15 cellular contexts compared by ENCODE assay signal in the genomic region with DNA sequence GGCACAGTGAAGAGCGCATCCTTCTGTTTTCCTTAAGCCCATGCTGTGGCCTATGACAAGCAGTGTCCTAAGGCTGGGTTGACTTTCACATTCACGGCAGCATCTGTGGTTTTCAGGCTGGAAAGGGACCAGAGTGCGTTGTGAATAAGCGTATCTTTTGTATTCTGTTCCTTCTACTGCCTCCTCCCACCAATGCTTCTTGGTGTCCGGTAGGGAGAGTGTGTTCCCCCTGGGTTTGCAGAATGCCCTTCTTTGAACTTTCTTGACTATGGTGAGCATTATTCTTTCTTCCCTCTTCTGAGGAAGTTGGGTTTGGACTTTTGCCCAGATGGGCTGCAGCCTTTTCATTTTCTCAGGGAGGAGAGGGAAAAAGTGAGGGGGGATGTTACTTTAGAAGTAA.
DNase-seq lines count a peak whose midpoint lies in the region; ATAC-seq and TF ChIP-seq lines count a peak whose summit lies in the region.
"Had no signal": no experiment of that assay in that cellular context is flagged by ENCODE, and none has a peak within 500 bp of the region (broad histone marks: within the 10 kb centered on the region; RNA-seq: fewer than 3 reads in every experiment).

No MANE protein-coding gene starts in this region.

- H3K4me3 ChIP-seq in tibial nerve = no peak overlapping the region
- H3K4me3 ChIP-seq: HAP-1, smooth muscle cell had no signal

- DNase-seq in Right ventricle myocardium inferior (ENCODE audit: missing footprints) (no peak), cardiac septum (ENCODE audit: low spot score) (no peak), astrocyte of the hippocampus (ENCODE audit: low read depth, low spot score) (peak; percentile 87), inferior parietal cortex (ENCODE audit: extremely low spot score) (peak; percentile 4), tibial nerve (ENCODE audit: low spot score in 2 of 2) (peak; percentile 41 to 45), NCI-H774 (lab: John Stamatoyannopoulos, UW) (no peak), AG08396 (ENCODE audit: low spot score) (no peak)
- DNase-seq: activated CD4-positive, alpha-beta T cell treated with anti-CD3 and anti-CD28 coated beads, Interleukin-2, amount 10 ng/mL, durations not matched to agents 24 days and 14 days; cerebellar nuclear complex; NCI-H146; T-helper 1 cell had no signal

- intact Hi-C loops in Right ventricle myocardium inferior (cut with DNase I) = no loop called here
- intact Hi-C loops in cardiac septum (cut with DNase I) = no loop called here

- no peak for TF ChIP-seq CTCF in tibial nerve (IDR thresholded peaks at IDR 0.05)

- ATAC-seq in Right ventricle myocardium inferior (peak; percentile 34), GM18870 (IDR thresholded peaks at IDR 0.05; ENCODE audit: unreplicated experiment) (no peak)
- ATAC-seq: esophagus mucosa had no signal

- no peaks in the 10 kb centered on the region for H3K36me3 ChIP-seq in tibial nerve
- H3K36me3 ChIP-seq: HAP-1 had no signal

- no peaks in the 10 kb centered on the region for H3K27me3 ChIP-seq in tibial nerve

- 6 to 7% methylated on average over 5 of the region's 5 CpGs for WGBS in tibial nerve, 2 donors

- no peak overlapping the region for H3K27ac ChIP-seq in tibial nerve

- no peak for TF ChIP-seq POLR2A in tibial nerve (IDR thresholded peaks at IDR 0.05)

- TF ChIP-seq EP300 in tibial nerve (IDR thresholded peaks at IDR 0.05) = peak in 1 of 2 donors; percentile 55

- H3K4me1 ChIP-seq in tibial nerve = peaks cover 0 to 13% (median 0%) of the 10 kb centered on the region in 4 donors
- H3K4me1 ChIP-seq: HAP-1 had no signal

- H3K9me3 ChIP-seq in tibial nerve = no peaks in the 10 kb centered on the region
- H3K9me3 ChIP-seq: HAP-1 had no signal

Comparison
In these comparisons a context has a peak if more than half of its experiments do, and no peak if none do; other contexts are left out.
1. DNase-seq: peak in astrocyte of the hippocampus (single experiment), inferior parietal cortex (single experiment) and tibial nerve (2 of 2); none in Right ventricle myocardium inferior (single experiment), cardiac septum (single experiment), NCI-H774 (single experiment) and AG08396 (single experiment).